Comparison of ENCODE assay signal across 11 cellular contexts in genomic region chr2:208112273-208112699, GRCh38. TPM values are rescaled to one million over a fixed set of nuclear protein-coding genes. Genes with fewer than 3 reads are reported as not detected.
DNase-seq lines count a peak whose midpoint lies in the region; ATAC-seq and TF ChIP-seq lines count a peak whose summit lies in the region.
"Not testable (repeated sequence)": the region's sequence is repeated elsewhere in the genome, so short reads cannot be mapped to it uniquely, and the experiment has no call there.
"Had no signal": no experiment of that assay in that cellular context is flagged by ENCODE, and none has a peak within 500 bp of the region (broad histone marks: within the 10 kb centered on the region; RNA-seq: fewer than 3 reads in every experiment).

No MANE protein-coding gene starts in this region.

- H3K36me3 Mint-ChIP-seq in H9 (ENCODE audit: insufficient read depth in 1 of 3, low read depth in 3 of 3); mesothelial cell of epicardium: not testable (repeated sequence)

- H4K91ac ChIP-seq in H9 (ENCODE audit: insufficient read length, low read depth, low read length); trophoblast cell (ENCODE audit: low read depth, low read length): not testable (repeated sequence)

- ATAC-seq in foreskin keratinocyte: peak; percentile 25
- peak; percentile 79 for ATAC-seq in stimulated activated naive CD8-positive, alpha-beta T cell treated with anti-CD3 and anti-CD28 coated beads, Interleukin-15, amount 100 ng/mL, for 72 hours

- H3K79me1 ChIP-seq in H9 (ENCODE audit: insufficient read depth, low read depth, low read length, poor library complexity, severe bottlenecking); trophoblast cell (ENCODE audit: low read length): not testable (repeated sequence)

- not testable (repeated sequence) for H3K36me3 ChIP-seq in iPS-18a (ENCODE audit: control insufficient read depth, low read depth, low read length); trophoblast cell (ENCODE audit: control insufficient read depth in 1 of 2, insufficient read depth in 2 of 2, low read length in 2 of 2)

- peak overlapping the region; percentile 63 for H3K4me3 ChIP-seq in iPS-18a (ENCODE audit: low read length)
- not testable (repeated sequence) for H3K4me3 ChIP-seq in trophoblast cell (ENCODE audit: low read depth, low read length)

- H3K56ac ChIP-seq in H9 (ENCODE audit: insufficient read length, low read depth, low read length): not testable (repeated sequence)

- H3K27me3 ChIP-seq in H9 (ENCODE audit: insufficient read depth, low read length); iPS-18a (ENCODE audit: control insufficient read depth, insufficient read depth, low read length); trophoblast cell (ENCODE audit: insufficient read depth, low read length): not testable (repeated sequence)
- H3K27me3 ChIP-seq in foreskin keratinocyte: peaks cover 33% of the 10 kb centered on the region

- not testable (repeated sequence) for H2BK15ac ChIP-seq in H9 (ENCODE audit: low read depth, low read length)

- not testable (repeated sequence) for H3K27ac ChIP-seq in H9 (ENCODE audit: insufficient read length, low read depth, low read length); foreskin keratinocyte; iPS-18a (ENCODE audit: low read length); trophoblast cell (ENCODE audit: low read depth, low read length)

- H3K4me3 Mint-ChIP-seq in H9: peak overlapping the region; percentile 53 to 77
- peak overlapping the region; percentile 9 for H3K4me3 Mint-ChIP-seq in mesothelial cell of epicardium
- H3K4me3 Mint-ChIP-seq in stimulated activated naive CD8-positive, alpha-beta T cell treated with anti-CD3 and anti-CD28 coated beads, Interleukin-15, amount 100 ng/mL, for 72 hours: not testable (repeated sequence)

- H3K14ac ChIP-seq in H9 (ENCODE audit: insufficient read depth, low read length): peak overlapping the region; percentile 40; the same call in 1 of the 2 replicates
- not testable (repeated sequence) for H3K14ac ChIP-seq in trophoblast cell (ENCODE audit: low read length)

- not testable (repeated sequence) for H2BK12ac ChIP-seq in H9 (ENCODE audit: insufficient read length, low read depth, low read length); trophoblast cell (ENCODE audit: low read length)

- not testable (repeated sequence) for H3T11ph ChIP-seq in H9 (ENCODE audit: low read length)

- H2BK20ac ChIP-seq in H9 (ENCODE audit: low read depth, low read length, poor library complexity, severe bottlenecking): peak overlapping the region; percentile 29

- not testable (repeated sequence) for H4K5ac ChIP-seq in H9 (ENCODE audit: insufficient read length, low read depth, low read length)

- H4K12ac ChIP-seq in trophoblast cell (ENCODE audit: low read depth, low read length): not testable (repeated sequence)

- H2BK5ac ChIP-seq in H9 (ENCODE audit: insufficient read length, low read length); trophoblast cell (ENCODE audit: low read depth, low read length, poor library complexity): not testable (repeated sequence)

- not testable (repeated sequence) for H3K4me1 ChIP-seq in H9 (ENCODE audit: insufficient read depth, low read length); foreskin keratinocyte; trophoblast cell (ENCODE audit: control insufficient read depth in 1 of 2, insufficient read depth in 2 of 2, low read length in 2 of 2)
- H3K4me1 ChIP-seq in iPS-18a (ENCODE audit: control insufficient read depth, low read depth, low read length): peaks cover 24% of the 10 kb centered on the region

- peaks cover 33 to 38% of the 10 kb centered on the region in 2 experiments for H3K4me1 Mint-ChIP-seq in H9
- H3K4me1 Mint-ChIP-seq in mesothelial cell of epicardium: peaks cover 12% of the 10 kb centered on the region
- not testable (repeated sequence) for H3K4me1 Mint-ChIP-seq in stimulated activated naive CD8-positive, alpha-beta T cell treated with anti-CD3 and anti-CD28 coated beads, Interleukin-15, amount 100 ng/mL, for 72 hours

- not testable (repeated sequence) for H4K20me1 ChIP-seq in H9 (ENCODE audit: control insufficient read depth, insufficient read depth, insufficient read length)

- H3K79me2 ChIP-seq in H9 (ENCODE audit: insufficient read depth, low read length); trophoblast cell (ENCODE audit: control insufficient read depth, insufficient read depth, low read length, poor library complexity): not testable (repeated sequence)

- not testable (repeated sequence) for H3K9ac ChIP-seq in H9 (ENCODE audit: extremely low read depth, insufficient read length, low read length); trophoblast cell (ENCODE audit: low read length)
- peak overlapping the region; percentile 55 for H3K9ac ChIP-seq in iPS-18a (ENCODE audit: low read length)

- not testable (repeated sequence) for H3K9me3 ChIP-seq in H9 (ENCODE audit: control insufficient read depth, low read depth, low read length); iPS-18a (ENCODE audit: control insufficient read depth, low read depth, low read length); trophoblast cell (ENCODE audit: insufficient read depth, low read depth, low read length)

- not testable (repeated sequence) for H3K23ac ChIP-seq in H9 (ENCODE audit: insufficient read length, low read depth, low read length); trophoblast cell (ENCODE audit: low read length)

- WGBS in H9 (ENCODE audit: extremely low coverage, insufficient read length, low lambda C conversion rate): no CpG with 5 or more reads among the region's 34 CpGs
- no CpG with 5 or more reads among the region's 34 CpGs for WGBS in trophoblast cell (ENCODE audit: extremely low coverage, insufficient coverage, insufficient read length)

- H2BK120ac ChIP-seq in H9 (ENCODE audit: low read depth, low read length, poor library complexity, severe bottlenecking); trophoblast cell (ENCODE audit: insufficient read depth, low read length, poor library complexity): not testable (repeated sequence)

- not testable (repeated sequence) for TF ChIP-seq CTCF in H9 (conservative IDR thresholded peaks at IDR 0.05); foreskin keratinocyte (conservative IDR thresholded peaks at IDR 0.05); mesothelial cell of epicardium (IDR thresholded peaks at IDR 0.05; ENCODE audit: unreplicated experiment)

- H3K18ac ChIP-seq in H9 (ENCODE audit: insufficient read length, low read depth, low read length); trophoblast cell (ENCODE audit: low read length): not testable (repeated sequence)

- not testable (repeated sequence) for H2AK5ac ChIP-seq in H9 (ENCODE audit: insufficient read length, low read length); trophoblast cell (ENCODE audit: low read length)

- not testable (repeated sequence) for H2AFZ ChIP-seq in H9 (ENCODE audit: low read length); trophoblast cell (ENCODE audit: insufficient read depth, low read length, poor library complexity)

- H3K4me2 ChIP-seq in H9 (ENCODE audit: insufficient read depth, insufficient read length, low read length): not testable (repeated sequence)
- peak overlapping the region; percentile 44 for H3K4me2 ChIP-seq in trophoblast cell (ENCODE audit: low read length)

- H3K9me3 Mint-ChIP-seq in H9; mesothelial cell of epicardium; stimulated activated naive CD8-positive, alpha-beta T cell treated with anti-CD3 and anti-CD28 coated beads, Interleukin-15, amount 100 ng/mL, for 72 hours: not testable (repeated sequence)

- DNase-seq in H9 (peak; percentile 56), activated gamma-delta T cell (lab: John Stamatoyannopoulos, UW) (peak; percentile 10)
- not testable (repeated sequence) for DNase-seq in foreskin keratinocyte; mesothelial cell of epicardium (ENCODE audit: low spot score in 2 of 2, unreplicated experiment in 2 of 2); trophoblast cell; stimulated activated naive CD8-positive, alpha-beta T cell treated with anti-CD3 and anti-CD28 coated beads, Interleukin-15, amount 100 ng/mL, for 72 hours

- H3K27ac Mint-ChIP-seq in H9: peak overlapping the region in 2 of 3 experiments; percentile 61 to 73; a peak in 2 of 7 replicates
- not testable (repeated sequence) for H3K27ac Mint-ChIP-seq in mesothelial cell of epicardium; stimulated activated naive CD8-positive, alpha-beta T cell treated with anti-CD3 and anti-CD28 coated beads, Interleukin-15, amount 100 ng/mL, for 72 hours

- H3K27me3 Mint-ChIP-seq in H9 (ENCODE audit: low read depth); mesothelial cell of epicardium (ENCODE audit: low read depth): not testable (repeated sequence)
- H3K27me3 Mint-ChIP-seq in stimulated activated naive CD8-positive, alpha-beta T cell treated with anti-CD3 and anti-CD28 coated beads, Interleukin-15, amount 100 ng/mL, for 72 hours: peaks cover 37% of the 10 kb centered on the region

- H3K23me2 ChIP-seq in H9 (ENCODE audit: insufficient read length, low read depth, low read length, poor library complexity, severe bottlenecking): not testable (repeated sequence)

- not testable (repeated sequence) for H3K4ac ChIP-seq in H9 (ENCODE audit: low read depth, low read length); trophoblast cell (ENCODE audit: low read depth, low read length)

- H4K8ac ChIP-seq in H9 (replicated peaks; ENCODE audit: insufficient read length, low read depth, low read length); trophoblast cell (ENCODE audit: low read depth, low read length): not testable (repeated sequence)

RNA-seq across cellular contexts. Expression of gene CRYGD, which starts 12.0 kb away (rescaled TPM):
- not detected in 2 replicates for total RNA-seq in H9 (2021)
- not detected in 2 replicates for total RNA-seq in foreskin keratinocyte
- polyA plus RNA-seq in foreskin keratinocyte: not detected in 2 replicates
- total RNA-seq in mesothelial cell of epicardium: not detected in 3 replicates
- polyA plus RNA-seq in trophoblast cell (2013): not detected in 2 replicates
- total RNA-seq: Caco-2; CD4-positive, alpha-beta memory T cell; G401; HT-29 had no signal
- polyA plus RNA-seq: CD4-positive, alpha-beta memory T cell had no signal

RNA-seq across cellular contexts. Expression of gene CRYGC, which starts 17.3 kb away (rescaled TPM):
- total RNA-seq in H9 (2021): not detected in 2 replicates
- total RNA-seq in foreskin keratinocyte: not detected in 2 replicates
- polyA plus RNA-seq in foreskin keratinocyte: 0.17 TPM in 1 of 2 replicates, not detected in the other
- not detected in 3 replicates for total RNA-seq in mesothelial cell of epicardium
- 0.17 and 0.25 TPM in 2 replicates for polyA plus RNA-seq in trophoblast cell (2013)
- total RNA-seq: Caco-2; CD4-positive, alpha-beta memory T cell; HT-29 had no signal
- polyA plus RNA-seq: CD4-positive, alpha-beta memory T cell had no signal

RNA-seq across cellular contexts. Expression of gene CRYGB, which starts 33.7 kb away (rescaled TPM):
- total RNA-seq in H9 (2021): 0.86 TPM in 1 of 2 replicates, not detected in the other
- not detected in 2 replicates for total RNA-seq in foreskin keratinocyte
- polyA plus RNA-seq in foreskin keratinocyte: not detected in 2 replicates
- not detected in 3 replicates for total RNA-seq in mesothelial cell of epicardium
- not detected in 2 replicates for polyA plus RNA-seq in trophoblast cell (2013)
- total RNA-seq: Caco-2; CD4-positive, alpha-beta memory T cell; G401; HT-29 had no signal
- polyA plus RNA-seq: CD4-positive, alpha-beta memory T cell had no signal

RNA-seq across cellular contexts. Expression of gene CRYGA, which starts 51.1 kb away (rescaled TPM):
- not detected in 2 replicates for total RNA-seq in H9 (2021)
- total RNA-seq in foreskin keratinocyte: not detected in 2 replicates
- not detected in 2 replicates for polyA plus RNA-seq in foreskin keratinocyte
- not detected in 3 replicates for total RNA-seq in mesothelial cell of epicardium
- polyA plus RNA-seq in trophoblast cell (2013): not detected in 2 replicates
- total RNA-seq: Caco-2; CD4-positive, alpha-beta memory T cell; G401; HT-29 had no signal
- polyA plus RNA-seq: CD4-positive, alpha-beta memory T cell had no signal
